29 cellular contexts compared by ENCODE assay signal in genomic region chr15:75163150-75163564, GRCh38.
"Had no signal": no experiment of that assay in that cellular context is flagged by ENCODE, and none has a peak within 500 bp of the region (broad histone marks: within the 10 kb centered on the region; RNA-seq: fewer than 3 reads in every experiment).

No MANE protein-coding gene starts in this region.

- H3K4me3 ChIP-seq: lower lobe of right lung, skin epidermis, thoracic aorta had no signal

- H3K27ac Mint-ChIP-seq: activated naive CD4-positive, alpha-beta T cell treated with anti-CD3 and anti-CD28 coated beads, Interleukin-2, amount 10 ng/mL, durations not matched to agents 7 days and 5 days; activated naive CD8-positive, alpha-beta T cell treated with anti-CD3 and anti-CD28 coated beads, Interleukin-2, amount 10 ng/mL, durations not matched to agents 7 days and 5 days; natural killer cell treated with Interleukin-12 subunit alpha and Interleukin-12 subunit beta and Interleukin-15 and Interleukin-18, amount 100 ng/mL, for 72 hours; progenitor cell of endocrine pancreas; stimulated activated effector memory CD8-positive, alpha-beta T cell treated with anti-CD3 and anti-CD28 coated beads, Interleukin-12 subunit alpha, Interleukin-12 subunit beta, amount 100 ng/mL, for 72 hours; stimulated activated naive CD8-positive, alpha-beta T cell treated with anti-CD3 and anti-CD28 coated beads, Interleukin-15, Interleukin-2, amounts not matched to agents 100 ng/mL and 50 ng/mL, for 24 hours; T-helper 17 cell had no signal

- H3K27ac ChIP-seq: brain microvascular endothelial cell, lower lobe of right lung, skin epidermis, thoracic aorta, WERI-Rb-1 had no signal

- H3K36me3 Mint-ChIP-seq: activated naive CD4-positive, alpha-beta T cell treated with anti-CD3 and anti-CD28 coated beads, Interleukin-2, amount 10 ng/mL, durations not matched to agents 7 days and 5 days; natural killer cell treated with Interleukin-12 subunit alpha and Interleukin-12 subunit beta and Interleukin-15 and Interleukin-18, amount 100 ng/mL, for 72 hours; stimulated activated effector memory CD8-positive, alpha-beta T cell treated with anti-CD3 and anti-CD28 coated beads, Interleukin-12 subunit alpha, Interleukin-12 subunit beta, amount 100 ng/mL, for 72 hours had no signal

- DNase-seq: activated CD4-positive, alpha-beta T cell treated with anti-CD3 and anti-CD28 coated beads for 48 hours; activated CD4-positive, alpha-beta T cell treated with anti-CD3 and anti-CD28 coated beads, Interleukin-2, amount 50 U/mL, for 48 hours; activated CD8-positive, alpha-beta memory T cell treated with anti-CD3 and anti-CD28 coated beads for 24 hours; activated gamma-delta T cell; activated naive CD4-positive, alpha-beta T cell treated with anti-CD3 and anti-CD28 coated beads, Interleukin-2, amount 10 ng/mL, durations not matched to agents 7 days and 5 days; activated naive CD8-positive, alpha-beta T cell treated with anti-CD3 and anti-CD28 coated beads, Interleukin-2, amount 10 ng/mL, durations not matched to agents 7 days and 5 days; amniotic stem cell; brain microvascular endothelial cell; caudate nucleus; foreskin fibroblast; head of caudate nucleus; kidney glomerular epithelial cell; lower lobe of right lung; mesenchymal stem cell; stimulated activated CD4-positive, alpha-beta T cell treated with anti-CD3 and anti-CD28 coated beads, Interleukin-12 subunit alpha, Interleukin-12 subunit beta, amount 100 ng/mL, for 4 hours; stimulated activated CD4-positive, alpha-beta T cell treated with anti-CD3 and anti-CD28 coated beads, Interleukin-4, amount 100 ng/mL, for 1 hour; T-helper 17 cell; trophoblast cell; WERI-Rb-1 had no signal

- H3K9me3 ChIP-seq: lower lobe of right lung, thoracic aorta had no signal

- H3K36me3 ChIP-seq: brain microvascular endothelial cell, lower lobe of right lung, thoracic aorta, WERI-Rb-1 had no signal

- H3K27me3 ChIP-seq: brain microvascular endothelial cell had no signal

- H3K9me3 Mint-ChIP-seq: natural killer cell treated with Interleukin-12 subunit alpha and Interleukin-12 subunit beta and Interleukin-15 and Interleukin-18, amount 100 ng/mL, for 72 hours; stimulated activated effector memory CD8-positive, alpha-beta T cell treated with anti-CD3 and anti-CD28 coated beads, Interleukin-12 subunit alpha, Interleukin-12 subunit beta, amount 100 ng/mL, for 72 hours; stimulated activated naive CD8-positive, alpha-beta T cell treated with anti-CD3 and anti-CD28 coated beads, Interleukin-15, Interleukin-2, amounts not matched to agents 100 ng/mL and 50 ng/mL, for 24 hours had no signal

- ATAC-seq: activated CD4-positive, CD25-positive, alpha-beta regulatory T cell treated with anti-CD3 and anti-CD28 coated beads, Interleukin-2, amount 50 U/mL, for 24 hours; esophagus mucosa; left lobe of liver; sciatic nerve; stimulated activated effector memory CD8-positive, alpha-beta T cell treated with anti-CD3 and anti-CD28 coated beads, Interleukin-12 subunit alpha, Interleukin-12 subunit beta, amount 100 ng/mL, for 72 hours; T-helper 17 cell had no signal

- H3K27me3 Mint-ChIP-seq: natural killer cell treated with Interleukin-12 subunit alpha and Interleukin-12 subunit beta and Interleukin-15 and Interleukin-18, amount 100 ng/mL, for 72 hours; progenitor cell of endocrine pancreas had no signal

- H3K4me3 Mint-ChIP-seq: activated naive CD4-positive, alpha-beta T cell treated with anti-CD3 and anti-CD28 coated beads, Interleukin-2, amount 10 ng/mL, durations not matched to agents 7 days and 5 days; activated naive CD8-positive, alpha-beta T cell treated with anti-CD3 and anti-CD28 coated beads, Interleukin-2, amount 10 ng/mL, durations not matched to agents 7 days and 5 days; natural killer cell treated with Interleukin-12 subunit alpha and Interleukin-12 subunit beta and Interleukin-15 and Interleukin-18, amount 100 ng/mL, for 72 hours; stimulated activated effector memory CD8-positive, alpha-beta T cell treated with anti-CD3 and anti-CD28 coated beads, Interleukin-12 subunit alpha, Interleukin-12 subunit beta, amount 100 ng/mL, for 72 hours; stimulated activated naive CD8-positive, alpha-beta T cell treated with anti-CD3 and anti-CD28 coated beads, Interleukin-15, Interleukin-2, amounts not matched to agents 100 ng/mL and 50 ng/mL, for 24 hours; T-helper 17 cell had no signal
